ENCODE assay signal across 10 cellular contexts in genomic region chr19:3471954-3472655, GRCh38. TPM values are rescaled to one million over a fixed set of nuclear protein-coding genes. Genes with fewer than 3 reads are reported as not detected.
A peak's percentile ranks its signal among the peaks of the same experiment; 100 is the strongest.
DNase-seq lines count a peak whose midpoint lies in the region; ATAC-seq and TF ChIP-seq lines count a peak whose summit lies in the region.
"Had no signal": no experiment of that assay in that cellular context is flagged by ENCODE, and none has a peak within 500 bp of the region (broad histone marks: within the 10 kb centered on the region; RNA-seq: fewer than 3 reads in every experiment).

No MANE protein-coding gene starts in this region.

- no peak overlapping the region for H3K4me3 ChIP-seq in SJCRH30
- no peak overlapping the region for H3K4me3 ChIP-seq in choroid plexus epithelial cell (ENCODE audit: low read depth, low read length)

- peak; percentile 70 for TF ChIP-seq CTCF in GM10266 (IDR thresholded peaks at IDR 0.05; ENCODE audit: control insufficient read depth, insufficient read depth, low read depth, missing control alignments)
- peak; percentile 89 for TF ChIP-seq CTCF in choroid plexus epithelial cell (conservative IDR thresholded peaks at IDR 0.05; ENCODE audit: low read depth, low read length)

- H3K27ac Mint-ChIP-seq in naive B cell: peak overlapping the region in 1 of 6 donors; percentile 67
- H3K27ac Mint-ChIP-seq: stimulated activated naive CD8-positive, alpha-beta T cell treated with anti-CD3 and anti-CD28 coated beads, Interleukin-15, Interleukin-2, amounts not matched to agents 100 ng/mL and 50 ng/mL, for 24 hours had no signal

- H3K27ac ChIP-seq in SJCRH30: no peak overlapping the region

- H3K36me3 Mint-ChIP-seq in naive B cell: no peaks in the 10 kb centered on the region

- H3K9me3 ChIP-seq in SJCRH30 (replicated peaks): no peaks in the 10 kb centered on the region

- no peaks in the 10 kb centered on the region for H3K27me3 ChIP-seq in SJCRH30

- no peak overlapping the region for H3K4me3 Mint-ChIP-seq in naive B cell
- H3K4me3 Mint-ChIP-seq: stimulated activated naive CD8-positive, alpha-beta T cell treated with anti-CD3 and anti-CD28 coated beads, Interleukin-15, Interleukin-2, amounts not matched to agents 100 ng/mL and 50 ng/mL, for 24 hours had no signal

- H3K36me3 ChIP-seq in SJCRH30: no peaks in the 10 kb centered on the region

- peak; percentile 43 to 55 for ATAC-seq in naive B cell (ENCODE audit: low read depth in 2 of 2)

- no peaks in the 10 kb centered on the region for H3K4me1 ChIP-seq in SJCRH30

- H3K4me1 Mint-ChIP-seq in naive B cell: peaks cover 0 to 4% (median 3%) of the 10 kb centered on the region in 3 donors

- DNase-seq in GM10266 (ENCODE audit: extremely low spot score): no peak
- peak; percentile 38 to 57 for DNase-seq in SJCRH30
- DNase-seq in choroid plexus epithelial cell (ENCODE audit: low read depth): no peak
- no peak for DNase-seq in naive B cell
- DNase-seq in NCI-H446 treated with DMSO at 0.1 percent for 48 hours (lab: John Stamatoyannopoulos, UW): no peak
- DNase-seq in NOMO-1 treated with dmso at 0.1 percent for 144 hours (lab: John Stamatoyannopoulos, UW; ENCODE audit: unreplicated experiment): no peak
- DNase-seq in mucosa of gallbladder (ENCODE audit: low spot score): no peak
- DNase-seq in NCI-H1694 (lab: John Stamatoyannopoulos, UW): no peak

- H3K27me3 Mint-ChIP-seq in naive B cell: no peaks in the 10 kb centered on the region
- H3K27me3 Mint-ChIP-seq: stimulated activated naive CD8-positive, alpha-beta T cell treated with anti-CD3 and anti-CD28 coated beads, Interleukin-15, Interleukin-2, amounts not matched to agents 100 ng/mL and 50 ng/mL, for 24 hours had no signal

- H3K9me3 Mint-ChIP-seq in naive B cell: peaks cover 0 to 3% (median 0%) of the 10 kb centered on the region in 7 donors

RNA-seq across cellular contexts. Expression of gene SMIM24, which starts 8.2 kb away (rescaled TPM):
- not detected in 2 replicates for total RNA-seq in SJCRH30 (2014; rRNA removed; shearing (Covaris generic))
- 1 to 10 TPM in 1 of 6 donors, under 1 TPM in 3, not detected in 2; 0.50 to 1.2 (median 0.72) TPM for polyA plus RNA-seq in naive B cell (ENCODE audit: low read depth in 6 of 6)
- 712 TPM for total RNA-seq in mucosa of gallbladder

RNA-seq across cellular contexts. Expression of gene SMIM44, which starts 11.1 kb away (rescaled TPM):
- total RNA-seq in SJCRH30 (2014; rRNA removed; shearing (Covaris generic)): not detected in 2 replicates
- not detected for polyA plus RNA-seq in naive B cell (ENCODE audit: low read depth in 6 of 6)
- total RNA-seq in mucosa of gallbladder: 3.7 TPM
- polyA plus RNA-seq: esophagus had no signal

RNA-seq across cellular contexts. Expression of gene DOHH, which starts 28.4 kb away (rescaled TPM):
- 11.7 and 12.3 TPM in 2 replicates for total RNA-seq in SJCRH30 (2014; rRNA removed; shearing (Covaris generic))
- polyA plus RNA-seq in naive B cell (ENCODE audit: low read depth in 6 of 6): 10 to 100 TPM in 2 of 6 donors, 1 to 10 TPM in 4; 6.6 to 11.5 (median 7.4) TPM
- total RNA-seq in mucosa of gallbladder: 11.6 TPM

RNA-seq across cellular contexts. Expression of gene FZR1, which starts 34.0 kb away (rescaled TPM):
- total RNA-seq in SJCRH30 (2014; rRNA removed; shearing (Covaris generic)): 31.4 and 31.8 TPM in 2 replicates
- 10 to 100 TPM in 4 of 6 donors, 1 to 10 TPM in 2; 5.8 to 20.0 (median 10.7) TPM for polyA plus RNA-seq in naive B cell (ENCODE audit: low read depth in 6 of 6)
- 84.7 TPM for total RNA-seq in mucosa of gallbladder

Comparison
In these comparisons a context has a peak if more than half of its experiments do, and no peak if none do; other contexts are left out.
1. DNase-seq: peak in SJCRH30 (2 of 2); none in GM10266 (single experiment), choroid plexus epithelial cell (single experiment), naive B cell (single experiment), NCI-H446 treated with DMSO at 0.1 percent for 48 hours (single experiment), NOMO-1 treated with dmso at 0.1 percent for 144 hours (single experiment), mucosa of gallbladder (single experiment) and NCI-H1694 (single experiment).
2. RNA of gene SMIM24, which starts 8.2 kb away (total RNA-seq): 712 TPM in mucosa of gallbladder (single experiment); not detected in SJCRH30; every median in the first group is over 100 times any median in the second.